ENCODE assay signal across 1 cellular context in the genomic region with DNA sequence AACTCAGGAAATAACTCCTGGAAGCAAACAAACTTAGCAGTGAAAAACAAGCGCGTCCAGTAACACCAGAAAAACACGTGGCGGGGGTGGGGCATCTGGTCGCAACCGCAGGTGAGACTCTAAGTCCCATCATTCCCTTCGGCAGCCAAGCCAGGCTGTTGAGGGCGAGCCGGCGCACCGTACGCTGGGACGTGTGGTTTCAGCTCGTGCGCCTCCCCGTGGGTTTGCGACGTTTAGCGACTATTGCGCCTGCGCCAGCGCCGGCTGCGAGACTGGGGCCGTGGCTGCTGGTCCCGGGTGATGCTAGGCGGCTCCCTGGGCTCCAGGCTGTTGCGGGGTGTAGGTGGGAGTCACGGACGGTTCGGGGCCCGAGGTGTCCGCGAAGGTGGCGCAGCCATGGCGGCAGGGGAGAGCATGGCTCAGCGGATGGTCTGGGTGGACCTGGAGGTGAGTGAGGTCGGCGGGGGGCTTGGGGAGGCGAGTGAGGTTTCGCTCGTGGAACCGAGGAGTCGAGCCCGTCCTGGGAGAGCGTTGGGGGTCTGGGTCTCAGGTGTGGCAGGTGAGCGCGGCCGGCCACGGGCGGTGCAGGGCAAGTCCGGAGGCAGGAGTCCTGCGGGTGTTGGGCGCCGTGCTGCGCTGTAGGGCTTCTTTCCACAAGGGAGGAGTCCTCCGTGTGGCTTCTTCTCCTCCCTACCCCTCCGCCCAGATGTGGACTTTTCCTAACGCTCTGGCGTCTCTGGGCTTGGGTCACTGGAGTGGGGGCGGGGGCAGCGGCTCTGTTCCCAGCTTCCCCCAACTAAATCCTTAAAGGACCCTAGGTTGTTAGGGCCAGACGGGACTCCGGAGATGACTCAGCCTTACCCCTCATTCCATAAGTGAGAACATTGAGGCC.
A peak's percentile ranks its signal among the peaks of the same experiment; 100 is the strongest.
TF ChIP-seq lines count a peak whose summit lies in the region.

A gene (plus strand): TSS at position 239 of the 892 bp plus-strand sequence. CDS start 62 bp downstream, at position 301.

TF ChIP-seq in HepG2, 621 proteins besides CTCF, POLR2A, EP300 and RAD21 (continued from another document and continues in another):
- TF ChIP-seq, protein P1, sequence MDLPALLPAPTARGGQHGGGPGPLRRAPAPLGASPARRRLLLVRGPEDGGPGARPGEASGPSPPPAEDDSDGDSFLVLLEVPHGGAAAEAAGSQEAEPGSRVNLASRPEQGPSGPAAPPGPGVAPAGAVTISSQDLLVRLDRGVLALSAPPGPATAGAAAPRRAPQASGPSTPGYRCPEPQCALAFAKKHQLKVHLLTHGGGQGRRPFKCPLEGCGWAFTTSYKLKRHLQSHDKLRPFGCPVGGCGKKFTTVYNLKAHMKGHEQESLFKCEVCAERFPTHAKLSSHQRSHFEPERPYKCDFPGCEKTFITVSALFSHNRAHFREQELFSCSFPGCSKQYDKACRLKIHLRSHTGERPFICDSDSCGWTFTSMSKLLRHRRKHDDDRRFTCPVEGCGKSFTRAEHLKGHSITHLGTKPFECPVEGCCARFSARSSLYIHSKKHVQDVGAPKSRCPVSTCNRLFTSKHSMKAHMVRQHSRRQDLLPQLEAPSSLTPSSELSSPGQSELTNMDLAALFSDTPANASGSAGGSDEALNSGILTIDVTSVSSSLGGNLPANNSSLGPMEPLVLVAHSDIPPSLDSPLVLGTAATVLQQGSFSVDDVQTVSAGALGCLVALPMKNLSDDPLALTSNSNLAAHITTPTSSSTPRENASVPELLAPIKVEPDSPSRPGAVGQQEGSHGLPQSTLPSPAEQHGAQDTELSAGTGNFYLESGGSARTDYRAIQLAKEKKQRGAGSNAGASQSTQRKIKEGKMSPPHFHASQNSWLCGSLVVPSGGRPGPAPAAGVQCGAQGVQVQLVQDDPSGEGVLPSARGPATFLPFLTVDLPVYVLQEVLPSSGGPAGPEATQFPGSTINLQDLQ (CRISPR knock-in tag; IDR thresholded peaks at IDR 0.05) = no peak
- TF ChIP-seq, protein P2, sequence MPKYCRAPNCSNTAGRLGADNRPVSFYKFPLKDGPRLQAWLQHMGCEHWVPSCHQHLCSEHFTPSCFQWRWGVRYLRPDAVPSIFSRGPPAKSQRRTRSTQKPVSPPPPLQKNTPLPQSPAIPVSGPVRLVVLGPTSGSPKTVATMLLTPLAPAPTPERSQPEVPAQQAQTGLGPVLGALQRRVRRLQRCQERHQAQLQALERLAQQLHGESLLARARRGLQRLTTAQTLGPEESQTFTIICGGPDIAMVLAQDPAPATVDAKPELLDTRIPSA (CRISPR knock-in tag; IDR thresholded peaks at IDR 0.05; ENCODE audit: borderline replicate concordance) = no peak
- TF ChIP-seq, protein P3, sequence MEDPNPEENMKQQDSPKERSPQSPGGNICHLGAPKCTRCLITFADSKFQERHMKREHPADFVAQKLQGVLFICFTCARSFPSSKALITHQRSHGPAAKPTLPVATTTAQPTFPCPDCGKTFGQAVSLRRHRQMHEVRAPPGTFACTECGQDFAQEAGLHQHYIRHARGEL (CRISPR knock-in tag; IDR thresholded peaks at IDR 0.05) = no peak
- TF ChIP-seq ARHGAP35 (CRISPR knock-in tag; IDR thresholded peaks at IDR 0.05; ENCODE audit: borderline replicate concordance) = 0 out of 2 replicates have a peak, but pooled peaks have one; percentile 59
- TF ChIP-seq HDAC1 (CRISPR knock-in tag; IDR thresholded peaks at IDR 0.05) = peak; percentile 82
- peak; percentile 88 for TF ChIP-seq SUZ12 (IDR thresholded peaks at IDR 0.05; ENCODE audit: low read depth, low read length)
- TF ChIP-seq MIER2 (CRISPR knock-in tag; IDR thresholded peaks at IDR 0.05) = no peak
- TF ChIP-seq, protein P4, sequence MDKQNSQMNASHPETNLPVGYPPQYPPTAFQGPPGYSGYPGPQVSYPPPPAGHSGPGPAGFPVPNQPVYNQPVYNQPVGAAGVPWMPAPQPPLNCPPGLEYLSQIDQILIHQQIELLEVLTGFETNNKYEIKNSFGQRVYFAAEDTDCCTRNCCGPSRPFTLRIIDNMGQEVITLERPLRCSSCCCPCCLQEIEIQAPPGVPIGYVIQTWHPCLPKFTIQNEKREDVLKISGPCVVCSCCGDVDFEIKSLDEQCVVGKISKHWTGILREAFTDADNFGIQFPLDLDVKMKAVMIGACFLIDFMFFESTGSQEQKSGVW (CRISPR knock-in tag; IDR thresholded peaks at IDR 0.05; ENCODE audit: borderline replicate concordance) = no peak
- no peak for TF ChIP-seq ZBTB1 (CRISPR knock-in tag; IDR thresholded peaks at IDR 0.05; ENCODE audit: borderline replicate concordance)
- no peak for TF ChIP-seq NR1H2 (CRISPR knock-in tag; IDR thresholded peaks at IDR 0.05; ENCODE audit: borderline replicate concordance, low read depth)
- TF ChIP-seq, protein P5, sequence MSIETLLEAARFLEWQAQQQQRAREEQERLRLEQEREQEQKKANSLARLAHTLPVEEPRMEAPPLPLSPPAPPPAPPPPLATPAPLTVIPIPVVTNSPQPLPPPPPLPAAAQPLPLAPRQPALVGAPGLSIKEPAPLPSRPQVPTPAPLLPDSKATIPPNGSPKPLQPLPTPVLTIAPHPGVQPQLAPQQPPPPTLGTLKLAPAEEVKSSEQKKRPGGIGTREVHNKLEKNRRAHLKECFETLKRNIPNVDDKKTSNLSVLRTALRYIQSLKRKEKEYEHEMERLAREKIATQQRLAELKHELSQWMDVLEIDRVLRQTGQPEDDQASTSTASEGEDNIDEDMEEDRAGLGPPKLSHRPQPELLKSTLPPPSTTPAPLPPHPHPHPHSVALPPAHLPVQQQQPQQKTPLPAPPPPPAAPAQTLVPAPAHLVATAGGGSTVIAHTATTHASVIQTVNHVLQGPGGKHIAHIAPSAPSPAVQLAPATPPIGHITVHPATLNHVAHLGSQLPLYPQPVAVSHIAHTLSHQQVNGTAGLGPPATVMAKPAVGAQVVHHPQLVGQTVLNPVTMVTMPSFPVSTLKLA (IDR thresholded peaks at IDR 0.05) = peak; percentile 91
- no peak for TF ChIP-seq ZNF616 (CRISPR knock-in tag; IDR thresholded peaks at IDR 0.05; ENCODE audit: low read depth)
- TF ChIP-seq HHEX (CRISPR knock-in tag; IDR thresholded peaks at IDR 0.05) = no peak
- 0 out of 2 replicates have a peak, but pooled peaks have one; percentile 50 for TF ChIP-seq HOXD1 (CRISPR knock-in tag; IDR thresholded peaks at IDR 0.05)
- TF ChIP-seq ZNF7 (CRISPR knock-in tag; IDR thresholded peaks at IDR 0.05) = no peak
- TF ChIP-seq FOXK2 (IDR thresholded peaks at IDR 0.05) = peak; percentile 38; the same call in 1 of the 2 replicates
- TF ChIP-seq ZNF124 (CRISPR knock-in tag; IDR thresholded peaks at IDR 0.05) = peak; percentile 36; the same call in 1 of the 2 replicates
- no peak for TF ChIP-seq PAF1 (CRISPR knock-in tag; IDR thresholded peaks at IDR 0.05)
- peak; percentile 65 for TF ChIP-seq ERF (CRISPR knock-in tag; IDR thresholded peaks at IDR 0.05)
- peak; percentile 87 for TF ChIP-seq SAP130 (CRISPR knock-in tag; IDR thresholded peaks at IDR 0.05; ENCODE audit: low read depth)
- TF ChIP-seq ARNTL (CRISPR knock-in tag; IDR thresholded peaks at IDR 0.05) = 0 out of 2 replicates have a peak, but pooled peaks have one; percentile 32
- TF ChIP-seq, protein P6, sequence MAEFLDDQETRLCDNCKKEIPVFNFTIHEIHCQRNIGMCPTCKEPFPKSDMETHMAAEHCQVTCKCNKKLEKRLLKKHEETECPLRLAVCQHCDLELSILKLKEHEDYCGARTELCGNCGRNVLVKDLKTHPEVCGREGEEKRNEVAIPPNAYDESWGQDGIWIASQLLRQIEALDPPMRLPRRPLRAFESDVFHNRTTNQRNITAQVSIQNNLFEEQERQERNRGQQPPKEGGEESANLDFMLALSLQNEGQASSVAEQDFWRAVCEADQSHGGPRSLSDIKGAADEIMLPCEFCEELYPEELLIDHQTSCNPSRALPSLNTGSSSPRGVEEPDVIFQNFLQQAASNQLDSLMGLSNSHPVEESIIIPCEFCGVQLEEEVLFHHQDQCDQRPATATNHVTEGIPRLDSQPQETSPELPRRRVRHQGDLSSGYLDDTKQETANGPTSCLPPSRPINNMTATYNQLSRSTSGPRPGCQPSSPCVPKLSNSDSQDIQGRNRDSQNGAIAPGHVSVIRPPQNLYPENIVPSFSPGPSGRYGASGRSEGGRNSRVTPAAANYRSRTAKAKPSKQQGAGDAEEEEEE (CRISPR knock-in tag; IDR thresholded peaks at IDR 0.05; ENCODE audit: borderline replicate concordance) = 0 out of 2 replicates have a peak, but pooled peaks have one; percentile 49
- TF ChIP-seq ARID2 (CRISPR knock-in tag; IDR thresholded peaks at IDR 0.05; ENCODE audit: borderline replicate concordance) = 0 out of 2 replicates have a peak, but pooled peaks have one; percentile 16
- peak; percentile 82 for TF ChIP-seq POGZ (CRISPR knock-in tag; IDR thresholded peaks at IDR 0.05)
- peak; percentile 58 for TF ChIP-seq ZNF317 (CRISPR knock-in tag; IDR thresholded peaks at IDR 0.05)
- no peak for TF ChIP-seq REL (CRISPR knock-in tag; conservative IDR thresholded peaks at IDR 0.05)
- TF ChIP-seq ZNF251 (CRISPR knock-in tag; IDR thresholded peaks at IDR 0.05) = no peak; the same call in 1 of the 2 replicates
- TF ChIP-seq, protein P7, sequence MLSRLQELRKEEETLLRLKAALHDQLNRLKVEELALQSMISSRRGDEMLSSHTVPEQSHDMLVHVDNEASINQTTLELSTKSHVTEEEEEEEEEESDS (CRISPR knock-in tag; IDR thresholded peaks at IDR 0.05; ENCODE audit: borderline replicate concordance) = no peak
- no peak for TF ChIP-seq ZNF101 (CRISPR knock-in tag; IDR thresholded peaks at IDR 0.05; ENCODE audit: borderline replicate concordance, low read depth)
- TF ChIP-seq, protein P8, sequence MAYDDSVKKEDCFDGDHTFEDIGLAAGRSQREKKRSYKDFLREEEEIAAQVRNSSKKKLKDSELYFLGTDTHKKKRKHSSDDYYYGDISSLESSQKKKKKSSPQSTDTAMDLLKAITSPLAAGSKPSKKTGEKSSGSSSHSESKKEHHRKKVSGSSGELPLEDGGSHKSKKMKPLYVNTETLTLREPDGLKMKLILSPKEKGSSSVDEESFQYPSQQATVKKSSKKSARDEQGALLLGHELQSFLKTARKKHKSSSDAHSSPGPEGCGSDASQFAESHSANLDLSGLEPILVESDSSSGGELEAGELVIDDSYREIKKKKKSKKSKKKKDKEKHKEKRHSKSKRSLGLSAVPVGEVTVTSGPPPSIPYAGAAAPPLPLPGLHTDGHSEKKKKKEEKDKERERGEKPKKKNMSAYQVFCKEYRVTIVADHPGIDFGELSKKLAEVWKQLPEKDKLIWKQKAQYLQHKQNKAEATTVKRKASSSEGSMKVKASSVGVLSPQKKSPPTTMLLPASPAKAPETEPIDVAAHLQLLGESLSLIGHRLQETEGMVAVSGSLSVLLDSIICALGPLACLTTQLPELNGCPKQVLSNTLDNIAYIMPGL (CRISPR knock-in tag; IDR thresholded peaks at IDR 0.05; ENCODE audit: borderline replicate concordance in 1 of 2, low read depth in 1 of 2) = peak; percentile 68 to 82; a peak in 2 of 4 replicates
- TF ChIP-seq ZNF777 (CRISPR knock-in tag; IDR thresholded peaks at IDR 0.05) = peak; percentile 66
- TF ChIP-seq MBNL3 (CRISPR knock-in tag; conservative IDR thresholded peaks at IDR 0.05) = no peak
- TF ChIP-seq, protein P9, sequence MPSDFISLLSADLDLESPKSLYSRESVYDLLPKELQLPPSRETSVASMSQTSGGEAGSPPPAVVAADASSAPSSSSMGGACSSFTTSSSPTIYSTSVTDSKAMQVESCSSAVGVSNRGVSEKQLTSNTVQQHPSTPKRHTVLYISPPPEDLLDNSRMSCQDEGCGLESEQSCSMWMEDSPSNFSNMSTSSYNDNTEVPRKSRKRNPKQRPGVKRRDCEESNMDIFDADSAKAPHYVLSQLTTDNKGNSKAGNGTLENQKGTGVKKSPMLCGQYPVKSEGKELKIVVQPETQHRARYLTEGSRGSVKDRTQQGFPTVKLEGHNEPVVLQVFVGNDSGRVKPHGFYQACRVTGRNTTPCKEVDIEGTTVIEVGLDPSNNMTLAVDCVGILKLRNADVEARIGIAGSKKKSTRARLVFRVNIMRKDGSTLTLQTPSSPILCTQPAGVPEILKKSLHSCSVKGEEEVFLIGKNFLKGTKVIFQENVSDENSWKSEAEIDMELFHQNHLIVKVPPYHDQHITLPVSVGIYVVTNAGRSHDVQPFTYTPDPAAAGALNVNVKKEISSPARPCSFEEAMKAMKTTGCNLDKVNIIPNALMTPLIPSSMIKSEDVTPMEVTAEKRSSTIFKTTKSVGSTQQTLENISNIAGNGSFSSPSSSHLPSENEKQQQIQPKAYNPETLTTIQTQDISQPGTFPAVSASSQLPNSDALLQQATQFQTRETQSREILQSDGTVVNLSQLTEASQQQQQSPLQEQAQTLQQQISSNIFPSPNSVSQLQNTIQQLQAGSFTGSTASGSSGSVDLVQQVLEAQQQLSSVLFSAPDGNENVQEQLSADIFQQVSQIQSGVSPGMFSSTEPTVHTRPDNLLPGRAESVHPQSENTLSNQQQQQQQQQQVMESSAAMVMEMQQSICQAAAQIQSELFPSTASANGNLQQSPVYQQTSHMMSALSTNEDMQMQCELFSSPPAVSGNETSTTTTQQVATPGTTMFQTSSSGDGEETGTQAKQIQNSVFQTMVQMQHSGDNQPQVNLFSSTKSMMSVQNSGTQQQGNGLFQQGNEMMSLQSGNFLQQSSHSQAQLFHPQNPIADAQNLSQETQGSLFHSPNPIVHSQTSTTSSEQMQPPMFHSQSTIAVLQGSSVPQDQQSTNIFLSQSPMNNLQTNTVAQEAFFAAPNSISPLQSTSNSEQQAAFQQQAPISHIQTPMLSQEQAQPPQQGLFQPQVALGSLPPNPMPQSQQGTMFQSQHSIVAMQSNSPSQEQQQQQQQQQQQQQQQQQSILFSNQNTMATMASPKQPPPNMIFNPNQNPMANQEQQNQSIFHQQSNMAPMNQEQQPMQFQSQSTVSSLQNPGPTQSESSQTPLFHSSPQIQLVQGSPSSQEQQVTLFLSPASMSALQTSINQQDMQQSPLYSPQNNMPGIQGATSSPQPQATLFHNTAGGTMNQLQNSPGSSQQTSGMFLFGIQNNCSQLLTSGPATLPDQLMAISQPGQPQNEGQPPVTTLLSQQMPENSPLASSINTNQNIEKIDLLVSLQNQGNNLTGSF (CRISPR knock-in tag; IDR thresholded peaks at IDR 0.05) = no peak
- no peak for TF ChIP-seq ZNF703 (CRISPR knock-in tag; IDR thresholded peaks at IDR 0.05; ENCODE audit: borderline replicate concordance)
- TF ChIP-seq ZNF232 (CRISPR knock-in tag; IDR thresholded peaks at IDR 0.05; ENCODE audit: borderline replicate concordance) = peak; percentile 43; the same call in 1 of the 2 replicates
- no peak for TF ChIP-seq EEA1 (CRISPR knock-in tag; IDR thresholded peaks at IDR 0.05; ENCODE audit: borderline replicate concordance)
- no peak for TF ChIP-seq SMYD3 (CRISPR knock-in tag; IDR thresholded peaks at IDR 0.05)
- TF ChIP-seq NR2C2 (CRISPR knock-in tag; IDR thresholded peaks at IDR 0.05; ENCODE audit: borderline replicate concordance) = peak; percentile 52; the same call in 1 of the 2 replicates
- TF ChIP-seq, protein P10, sequence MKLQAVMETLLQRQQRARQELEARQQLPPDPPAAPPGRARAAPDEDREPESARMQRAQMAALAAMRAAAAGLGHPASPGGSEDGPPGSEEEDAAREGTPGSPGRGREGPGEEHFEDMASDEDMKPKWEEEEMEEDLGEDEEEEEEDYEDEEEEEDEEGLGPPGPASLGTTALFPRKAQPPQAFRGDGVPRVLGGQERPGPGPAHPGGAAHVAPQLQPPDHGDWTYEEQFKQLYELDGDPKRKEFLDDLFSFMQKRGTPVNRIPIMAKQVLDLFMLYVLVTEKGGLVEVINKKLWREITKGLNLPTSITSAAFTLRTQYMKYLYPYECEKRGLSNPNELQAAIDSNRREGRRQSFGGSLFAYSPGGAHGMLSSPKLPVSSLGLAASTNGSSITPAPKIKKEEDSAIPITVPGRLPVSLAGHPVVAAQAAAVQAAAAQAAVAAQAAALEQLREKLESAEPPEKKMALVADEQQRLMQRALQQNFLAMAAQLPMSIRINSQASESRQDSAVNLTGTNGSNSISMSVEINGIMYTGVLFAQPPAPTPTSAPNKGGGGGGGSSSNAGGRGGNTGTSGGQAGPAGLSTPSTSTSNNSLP (IDR thresholded peaks at IDR 0.05; ENCODE audit: low read depth, low read length) = no peak
